Comparison of ENCODE assay signal across 8 cellular contexts in genomic region chr12:96195845-96196451, GRCh38. TPM values are rescaled to one million over a fixed set of nuclear protein-coding genes. Genes with fewer than 3 reads are reported as not detected.
DNase-seq lines count a peak whose midpoint lies in the region; ATAC-seq and TF ChIP-seq lines count a peak whose summit lies in the region.

No MANE protein-coding gene starts in this region.

- H3K9me3 Mint-ChIP-seq in activated B cell treated with CpG ODN at 0.5 μM for 24 hours (no peaks in the 10 kb centered on the region), mesothelial cell of epicardium (no peaks in the 10 kb centered on the region)

- H3K4me1 Mint-ChIP-seq in activated B cell treated with CpG ODN at 0.5 μM for 24 hours (peaks cover 71% of the 10 kb centered on the region), mesothelial cell of epicardium (peaks cover 20% of the 10 kb centered on the region)

- H3K27ac Mint-ChIP-seq in activated B cell treated with CpG ODN at 0.5 μM for 24 hours: peak overlapping the region; percentile 99
- H3K27ac Mint-ChIP-seq in mesothelial cell of epicardium: peak overlapping the region; percentile 98

- no peaks in the 10 kb centered on the region for H3K36me3 ChIP-seq in tibial artery

- POLR2A ChIA-PET in AG04450 (lab: Yijun Ruan, JAX): interaction anchor here (0.7 to 0.9 kb wide), 3 partner anchors 19 to 498 kb away, joined by 3 to 5 read pairs (median 3); no protein-coding TSS in a partner anchor
- POLR2A ChIA-PET in activated B cell treated with CpG ODN at 0.5 μM for 24 hours (lab: Charles Lee): interaction anchor here (0.6 to 7.9 kb wide), 18 partner anchors 10 to 320 kb away, joined by 3 to 174 read pairs (median 4); partner anchors contain the start of genes CDK17 and LTA4H

- TF ChIP-seq CTCF in AG04450 (IDR thresholded peaks at IDR 0.05; ENCODE audit: low read depth, low read length) (no peak), activated B cell treated with CpG ODN at 0.5 μM for 24 hours (IDR thresholded peaks at IDR 0.05) (no peak), mesothelial cell of epicardium (IDR thresholded peaks at IDR 0.05; ENCODE audit: unreplicated experiment) (no peak), tibial artery (IDR thresholded peaks at IDR 0.05) (no peak)

- DNase-seq in AG04450 (ENCODE audit: low read depth, low spot score) (no peak), activated B cell treated with CpG ODN at 0.5 μM for 24 hours (no peak), ecto neural progenitor cell (ENCODE audit: low spot score) (peak; percentile 81), mesothelial cell of epicardium (ENCODE audit: low spot score in 2 of 2, unreplicated experiment in 2 of 2) (peak in 1 of 2 experiments; percentile 45), tibial artery (no peak), NOMO-1 treated with DMSO at 0.1 percent for 48 hours (lab: John Stamatoyannopoulos, UW; ENCODE audit: unreplicated experiment) (no peak), germinal center (ENCODE audit: low spot score) (no peak)

- H3K4me3 ChIP-seq in AG04450 (ENCODE audit: low read depth, low read length) (peak overlapping the region; percentile 97), tibial artery (peak overlapping the region; percentile 62 to 82)

- H3K36me3 Mint-ChIP-seq in activated B cell treated with CpG ODN at 0.5 μM for 24 hours (ENCODE audit: low read depth): peaks cover 18% of the 10 kb centered on the region
- H3K36me3 Mint-ChIP-seq in mesothelial cell of epicardium: no peaks in the 10 kb centered on the region

- H3K9me3 ChIP-seq in AG04450 (ENCODE audit: control insufficient read depth, insufficient read depth, low read length) (no peaks in the 10 kb centered on the region; the same call in 1 of the 2 replicates), tibial artery (no peaks in the 10 kb centered on the region)

- H3K27me3 ChIP-seq in AG04450 (ENCODE audit: control insufficient read depth, insufficient read depth, low read length) (no peaks in the 10 kb centered on the region), tibial artery (no peaks in the 10 kb centered on the region)

- H3K27ac ChIP-seq in AG04450 (ENCODE audit: low read depth, low read length) (peak overlapping the region; percentile 87), tibial artery (peak overlapping the region; percentile 65 to 69)

- H3K4me1 ChIP-seq in tibial artery: peaks cover 0 to 50% (median 10%) of the 10 kb centered on the region in 4 donors

- H3K4me3 Mint-ChIP-seq in activated B cell treated with CpG ODN at 0.5 μM for 24 hours: peak overlapping the region; percentile 99
- H3K4me3 Mint-ChIP-seq in mesothelial cell of epicardium: peak overlapping the region; percentile 93

- peak; percentile 4 for ATAC-seq in HG03354 (IDR thresholded peaks at IDR 0.05; ENCODE audit: poor library complexity, severe bottlenecking, unreplicated experiment)
- no peak for ATAC-seq in activated B cell treated with CpG ODN at 0.5 μM for 24 hours (ENCODE audit: low read depth)

- no peaks in the 10 kb centered on the region for H3K27me3 Mint-ChIP-seq in activated B cell treated with CpG ODN at 0.5 μM for 24 hours
- no peaks in the 10 kb centered on the region for H3K27me3 Mint-ChIP-seq in mesothelial cell of epicardium (ENCODE audit: low read depth)

- intact Hi-C loops in activated B cell treated with CpG ODN at 0.5 μM for 24 hours (cut with micrococcal nuclease) (loop anchor here (1.0 to 10.0 kb wide), 10 partner anchors 12 to 979 kb away; partner anchors contain the start of genes CDK17, CFAP54, FGD6 and LTA4H), tibial artery (cut with DNase I; ENCODE audit: low total_unique reads) (no loop called here)

- CTCF ChIA-PET in AG04450 (lab: Charles Lee): interaction anchor here (1.5 kb wide), 1 partner anchor 19 kb away, joined by 4 read pairs; no protein-coding TSS in a partner anchor
- CTCF ChIA-PET in activated B cell treated with CpG ODN at 0.5 μM for 24 hours (lab: Charles Lee): interaction anchor here (0.7 to 1.8 kb wide), 5 partner anchors 10 to 39 kb away, joined by 3 to 12 read pairs (median 3); no protein-coding TSS in a partner anchor

RNA-seq across cellular contexts. Expression of gene ELK3, which starts 1.8 kb away (rescaled TPM):
- 26.7 and 31.2 TPM in 2 replicates for polyA plus RNA-seq in AG04450 (2011; rRNA removed)
- 21.4 and 27.3 TPM in 2 replicates for polyA minus RNA-seq in AG04450 (2011; rRNA and poly(A)+ RNA removed)
- 59.9 and 60.8 TPM in 2 replicates for total RNA-seq in activated B cell treated with CpG ODN at 0.5 μM for 24 hours
- total RNA-seq in mesothelial cell of epicardium: 27.2 to 28.2 TPM (median 28.0 TPM) in 3 replicates
